ENCODE assay signal across 8 cellular contexts in the genomic region with DNA sequence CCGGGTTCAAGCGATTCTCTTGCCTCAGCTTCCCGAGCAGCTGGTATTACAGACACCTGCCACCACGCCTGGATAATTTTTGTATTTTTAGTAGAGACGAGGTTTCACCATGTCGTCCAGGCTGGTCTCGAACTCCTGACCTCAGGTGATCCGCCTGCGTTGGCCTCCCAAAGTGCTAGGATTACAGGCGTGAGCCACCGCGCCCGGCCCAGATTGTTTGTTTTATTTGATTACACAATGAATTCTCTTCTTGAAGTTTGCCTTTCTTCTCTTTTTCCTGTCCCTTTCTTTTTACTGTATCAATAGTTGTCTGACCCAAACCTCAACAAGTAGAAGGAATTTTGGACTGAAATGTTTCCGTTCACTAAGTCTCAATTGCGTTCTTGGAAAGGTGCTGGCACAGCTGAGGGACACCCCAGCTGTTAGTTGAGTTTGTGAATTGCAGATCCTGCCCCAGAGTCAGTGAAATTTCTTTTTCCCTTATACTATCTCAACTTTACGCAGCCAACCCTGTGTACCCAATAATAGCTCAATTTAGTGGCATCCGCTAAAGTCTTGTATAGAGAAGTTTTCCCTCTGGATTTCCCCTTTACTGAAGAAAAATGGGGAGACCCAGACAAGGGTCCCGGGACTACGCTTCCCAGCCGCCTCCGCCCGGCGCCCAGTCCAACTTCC. TPM values are rescaled to one million over a fixed set of nuclear protein-coding genes. Genes with fewer than 3 reads are reported as not detected.
DNase-seq lines count a peak whose midpoint lies in the region; ATAC-seq, FAIRE-seq and TF ChIP-seq lines count a peak whose summit lies in the region.

No MANE protein-coding gene starts in this region.

- peak overlapping the region; percentile 65 for H3K4me2 ChIP-seq in A549

- H3K27ac Mint-ChIP-seq in HFFc6: peak overlapping the region; percentile 62; the same call in 1 of the 2 replicates

- intact Hi-C loops in mucosa of descending colon (cut with DNase I, micrococcal nuclease): no loop called here

- H3K4me1 ChIP-seq in A549: peaks cover 25% of the 10 kb centered on the region; the same call in 2 of the 3 replicates
- no peaks in the 10 kb centered on the region for H3K4me1 ChIP-seq in mucosa of descending colon (ENCODE audit: low read depth)

- TF ChIP-seq CTCF in A549 (IDR thresholded peaks at IDR 0.05) (no peak), HFFc6 (IDR thresholded peaks at IDR 0.05) (no peak), astrocyte of the spinal cord (IDR thresholded peaks at IDR 0.05; ENCODE audit: low read depth, low read length) (no peak), mucosa of descending colon (IDR thresholded peaks at IDR 0.05) (no peak)

- ATAC-seq in A549: peak; percentile 22 to 28; a peak in 4 of 6 replicates
- no peak for ATAC-seq in mucosa of descending colon
- no peak for ATAC-seq in GM21360 (IDR thresholded peaks at IDR 0.05; ENCODE audit: unreplicated experiment)
- no peak for ATAC-seq in HG02678 (IDR thresholded peaks at IDR 0.05; ENCODE audit: unreplicated experiment)

- no peak for TF ChIP-seq RAD21 in A549 (conservative IDR thresholded peaks at IDR 0.05 in 1 of 2, IDR thresholded peaks at IDR 0.05 in 1 of 2)

- no peak for FAIRE-seq in A549 (lab: Jason Lieb, UNC)

- H3K4me1 Mint-ChIP-seq in HFFc6 (ENCODE audit: low read depth): peaks cover 39% of the 10 kb centered on the region

- H3K4me3 ChIP-seq in A549 (peak overlapping the region; percentile 29; the same call in 1 of the 3 replicates), astrocyte of the spinal cord (ENCODE audit: low read depth, low read length) (peak overlapping the region; percentile 1), mucosa of descending colon (no peak overlapping the region)

- peak overlapping the region; percentile 81 for H3K4me3 Mint-ChIP-seq in HFFc6

- POLR2A ChIA-PET in A549 (lab: Yijun Ruan, JAX): interaction anchor here (1.0 to 1.5 kb wide), 4 partner anchors 10 to 628 kb away, joined by 3 to 5 read pairs (median 4); no protein-coding TSS in a partner anchor

- CTCF ChIA-PET in A549 (lab: Yijun Ruan, JAX): interaction anchor here (1.0 kb wide), 1 partner anchor 20 kb away, joined by 3 read pairs; no protein-coding TSS in a partner anchor

- H3K9me3 ChIP-seq in A549: no peaks in the 10 kb centered on the region
- H3K9me3 ChIP-seq in mucosa of descending colon: no peaks in the 10 kb centered on the region

- in situ Hi-C loops in astrocyte of the spinal cord (cut with HindIII; ENCODE audit: low sequenced_read_pairs): no loop called here

- H3K36me3 ChIP-seq in mucosa of descending colon (ENCODE audit: low read depth): no peaks in the 10 kb centered on the region

- DNase-seq in A549 (ENCODE audit: low read depth in 1 of 2, low spot score in 1 of 2): peak in 1 of 2 experiments; percentile 18
- no peak for DNase-seq in HFFc6
- DNase-seq in astrocyte of the spinal cord (ENCODE audit: low read depth, low spot score): no peak
- DNase-seq in mucosa of descending colon: peak in 2 of 3 donors; percentile 30 to 50
- DNase-seq in pons (ENCODE audit: low spot score): no peak
- no peak for DNase-seq in ecto neural progenitor cell (ENCODE audit: low spot score)

- no peak for TF ChIP-seq EP300 in A549 (IDR thresholded peaks at IDR 0.05)

- TF ChIP-seq POLR2A in A549 (IDR thresholded peaks at IDR 0.05; ENCODE audit: low read length): peak; percentile 23; the same call in 1 of the 2 replicates

- no peaks in the 10 kb centered on the region for H3K36me3 Mint-ChIP-seq in HFFc6 (ENCODE audit: low read depth)

- 64% methylated on average over 17 of the region's 23 CpGs for WGBS in A549 (ENCODE audit: missing lambda C conversion rate)

- peak overlapping the region; percentile 13 to 73; a peak in 5 of 6 replicates for H3K27ac ChIP-seq in A549

- no peaks in the 10 kb centered on the region for H3K9me3 Mint-ChIP-seq in HFFc6

- no peaks in the 10 kb centered on the region for H3K27me3 Mint-ChIP-seq in HFFc6 (ENCODE audit: insufficient read depth)

TF ChIP-seq in A549, 52 proteins besides CTCF, POLR2A, EP300 and RAD21:
- TF ChIP-seq PHF8 (IDR thresholded peaks at IDR 0.05; ENCODE audit: borderline replicate concordance, low read depth) (no peak), SMC3 (IDR thresholded peaks at IDR 0.05) (no peak), HEYL (CRISPR knock-in tag; IDR thresholded peaks at IDR 0.05) (no peak), RNF2 (IDR thresholded peaks at IDR 0.05; ENCODE audit: borderline replicate concordance, low read depth) (no peak), CBX8 (IDR thresholded peaks at IDR 0.05) (no peak)
- TF ChIP-seq, protein P1, sequence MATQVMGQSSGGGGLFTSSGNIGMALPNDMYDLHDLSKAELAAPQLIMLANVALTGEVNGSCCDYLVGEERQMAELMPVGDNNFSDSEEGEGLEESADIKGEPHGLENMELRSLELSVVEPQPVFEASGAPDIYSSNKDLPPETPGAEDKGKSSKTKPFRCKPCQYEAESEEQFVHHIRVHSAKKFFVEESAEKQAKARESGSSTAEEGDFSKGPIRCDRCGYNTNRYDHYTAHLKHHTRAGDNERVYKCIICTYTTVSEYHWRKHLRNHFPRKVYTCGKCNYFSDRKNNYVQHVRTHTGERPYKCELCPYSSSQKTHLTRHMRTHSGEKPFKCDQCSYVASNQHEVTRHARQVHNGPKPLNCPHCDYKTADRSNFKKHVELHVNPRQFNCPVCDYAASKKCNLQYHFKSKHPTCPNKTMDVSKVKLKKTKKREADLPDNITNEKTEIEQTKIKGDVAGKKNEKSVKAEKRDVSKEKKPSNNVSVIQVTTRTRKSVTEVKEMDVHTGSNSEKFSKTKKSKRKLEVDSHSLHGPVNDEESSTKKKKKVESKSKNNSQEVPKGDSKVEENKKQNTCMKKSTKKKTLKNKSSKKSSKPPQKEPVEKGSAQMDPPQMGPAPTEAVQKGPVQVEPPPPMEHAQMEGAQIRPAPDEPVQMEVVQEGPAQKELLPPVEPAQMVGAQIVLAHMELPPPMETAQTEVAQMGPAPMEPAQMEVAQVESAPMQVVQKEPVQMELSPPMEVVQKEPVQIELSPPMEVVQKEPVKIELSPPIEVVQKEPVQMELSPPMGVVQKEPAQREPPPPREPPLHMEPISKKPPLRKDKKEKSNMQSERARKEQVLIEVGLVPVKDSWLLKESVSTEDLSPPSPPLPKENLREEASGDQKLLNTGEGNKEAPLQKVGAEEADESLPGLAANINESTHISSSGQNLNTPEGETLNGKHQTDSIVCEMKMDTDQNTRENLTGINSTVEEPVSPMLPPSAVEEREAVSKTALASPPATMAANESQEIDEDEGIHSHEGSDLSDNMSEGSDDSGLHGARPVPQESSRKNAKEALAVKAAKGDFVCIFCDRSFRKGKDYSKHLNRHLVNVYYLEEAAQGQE (IDR thresholded peaks at IDR 0.05): no peak
- TF ChIP-seq, protein P2, sequence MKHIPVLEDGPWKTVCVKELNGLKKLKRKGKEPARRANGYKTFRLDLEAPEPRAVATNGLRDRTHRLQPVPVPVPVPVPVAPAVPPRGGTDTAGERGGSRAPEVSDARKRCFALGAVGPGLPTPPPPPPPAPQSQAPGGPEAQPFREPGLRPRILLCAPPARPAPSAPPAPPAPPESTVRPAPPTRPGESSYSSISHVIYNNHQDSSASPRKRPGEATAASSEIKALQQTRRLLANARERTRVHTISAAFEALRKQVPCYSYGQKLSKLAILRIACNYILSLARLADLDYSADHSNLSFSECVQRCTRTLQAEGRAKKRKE (CRISPR knock-in tag; IDR thresholded peaks at IDR 0.05; ENCODE audit: low read depth): no peak

RNA-seq across cellular contexts. Expression of a gene that starts 0.6 kb away (rescaled TPM):
- polyA plus RNA-seq in A549 (2011; rRNA removed): 8.5 and 9.0 TPM in 2 replicates
- 1.7 and 1.9 TPM in 2 replicates for polyA plus RNA-seq in A549 (2012; cell fraction: cytosol; rRNA removed)
- polyA plus RNA-seq in A549 (2012; cell fraction: nucleus; rRNA removed): 1.1 and 1.8 TPM in 2 replicates
- 6.5 to 8.5 TPM (median 8.2 TPM) in 3 replicates for polyA plus RNA-seq in A549 (2017; fragmentation: RNase III; extraction: RNeasy Plus Mini Kit Qiagen cat#74134 plus additional on column Dnase treatment)
- 3.7 and 4.7 TPM in 2 replicates for polyA minus RNA-seq in A549 (2011; rRNA and poly(A)+ RNA removed)
- 10 to 100 TPM in 3 of 6 experiments, 1 to 10 TPM in 3; 8.1 to 12.2 (median 10.0) TPM for total RNA-seq in HFFc6 (2021; fragmentation: NEBNext Ultra II Directional; extraction: Animal tissue kit (Norgen Biotek cat#: 25700))
- total RNA-seq in mucosa of descending colon: 10 to 100 TPM; 42.2 to 77.3 (median 56.9) TPM

Comparison
In these comparisons a context has a peak if more than half of its experiments do, and no peak if none do; other contexts are left out.
1. ATAC-seq: peak in A549 (2 of 2); none in mucosa of descending colon (single experiment), GM21360 (single experiment) and HG02678 (single experiment).
2. DNase-seq: peak in mucosa of descending colon (2 of 3); none in HFFc6 (single experiment), astrocyte of the spinal cord (single experiment), pons (single experiment) and ecto neural progenitor cell (single experiment).